10 cellular contexts compared by ENCODE assay signal in the genomic region with DNA sequence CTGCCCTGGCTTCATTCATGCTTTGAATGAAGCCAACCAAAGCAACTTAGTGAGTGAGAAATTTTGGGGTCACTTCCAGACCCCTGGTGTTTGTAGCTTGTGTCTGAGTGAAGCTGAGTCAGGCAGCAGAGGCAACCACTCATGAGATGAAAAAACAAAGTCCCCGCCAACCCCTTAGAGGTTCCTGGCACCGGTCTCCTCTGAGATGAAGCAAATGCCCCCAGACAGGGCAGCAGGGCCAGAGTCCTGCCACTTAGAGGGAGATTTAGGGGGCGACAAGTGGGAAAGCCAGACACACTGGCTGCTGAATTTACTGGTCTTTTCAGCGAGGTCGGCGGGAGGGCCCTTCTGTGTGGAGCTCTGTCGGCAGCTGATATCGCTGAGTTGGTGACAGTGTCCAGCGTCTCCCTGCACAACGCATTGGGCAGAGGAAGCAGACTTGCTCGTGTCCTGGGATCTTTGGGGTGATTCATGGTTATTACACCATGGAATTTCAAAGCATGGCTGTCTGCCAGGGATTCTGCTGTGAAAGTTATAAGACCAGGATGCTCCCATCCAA.
DNase-seq lines count a peak whose midpoint lies in the region; ATAC-seq lines count a peak whose summit lies in the region.
"Had no signal": no experiment of that assay in that cellular context is flagged by ENCODE, and none has a peak within 500 bp of the region (broad histone marks: within the 10 kb centered on the region; RNA-seq: fewer than 3 reads in every experiment).

No MANE protein-coding gene starts in this region.

- peak; percentile 50 for DNase-seq in HCEC 1CT
- peak; percentile 35 for DNase-seq in T1000 (lab: John Stamatoyannopoulos, UW)
- DNase-seq in glomerular visceral epithelial cell (ENCODE audit: extremely low spot score): peak; percentile 88
- peak; percentile 79 for DNase-seq in stromal cell of bone marrow (ENCODE audit: low read depth)
- DNase-seq: activated CD8-positive, alpha-beta memory T cell treated with anti-CD3 and anti-CD28 coated beads for 24 hours; NCI-H2171 had no signal

- ATAC-seq in HG02973 (IDR thresholded peaks at IDR 0.05; ENCODE audit: unreplicated experiment): no peak
- ATAC-seq in GM21367 (IDR thresholded peaks at IDR 0.05; ENCODE audit: unreplicated experiment): no peak
- ATAC-seq in activated CD4-positive, CD25-positive, alpha-beta regulatory T cell treated with anti-CD3 and anti-CD28 coated beads, Interleukin-2, amount 50 U/mL, for 24 hours: no peak
- ATAC-seq: HepG2 had no signal

Comparison
In these comparisons a context has a peak if more than half of its experiments do, and no peak if none do; other contexts are left out.
1. DNase-seq: peak in every context shown above with its lines; median percentile 88 in glomerular visceral epithelial cell; 79 in stromal cell of bone marrow; 50 in HCEC 1CT; 35 in T1000.